Comparison of ENCODE assay signal across 14 cellular contexts in genomic region chr2:239278941-239279365, GRCh38.
DNase-seq lines count a peak whose midpoint lies in the region; ATAC-seq and TF ChIP-seq lines count a peak whose summit lies in the region.
"Had no signal": no experiment of that assay in that cellular context is flagged by ENCODE, and none has a peak within 500 bp of the region (broad histone marks: within the 10 kb centered on the region; RNA-seq: fewer than 3 reads in every experiment).

No MANE protein-coding gene starts in this region.

- DNase-seq in AG20443 (ENCODE audit: low spot score) (peak; percentile 53), GM23248 (peak; percentile 80), brain microvascular endothelial cell (peak; percentile 31), CD1c-positive myeloid dendritic cell (ENCODE audit: extremely low spot score) (no peak)
- DNase-seq: activated effector memory CD4-positive, alpha-beta T cell treated with anti-CD3 and anti-CD28 coated beads, Interleukin-2, amount 50 U/mL, for 16 hours; mesendoderm; NCI-H2081 treated with DMSO at 0.1 percent for 48 hours; stimulated activated CD4-positive, alpha-beta T cell treated with anti-CD3 and anti-CD28 coated beads, Interleukin-4, amount 100 ng/mL, for 4 hours had no signal

- no peaks in the 10 kb centered on the region for H3K27me3 ChIP-seq in GM23248 (replicated peaks; ENCODE audit: insufficient read depth)
- no peaks in the 10 kb centered on the region for H3K27me3 ChIP-seq in brain microvascular endothelial cell (replicated peaks)

- no peaks in the 10 kb centered on the region for H3K36me3 ChIP-seq in GM23248 (ENCODE audit: low read depth)
- no peaks in the 10 kb centered on the region for H3K36me3 ChIP-seq in brain microvascular endothelial cell (replicated peaks)

- no peaks in the 10 kb centered on the region for H3K9me3 ChIP-seq in GM23248 (ENCODE audit: low read depth)

- no peak overlapping the region for H3K4me3 ChIP-seq in GM23248
- H3K4me3 ChIP-seq in brain microvascular endothelial cell (ENCODE audit: low read depth, low read length): no peak overlapping the region
- H3K4me3 ChIP-seq: SK-N-MC had no signal

- no peak overlapping the region for H3K4me3 Mint-ChIP-seq in nephron

- peak overlapping the region in 2 of 3 experiments; percentile 21 to 36 for H3K27ac Mint-ChIP-seq in nephron

- H3K27me3 Mint-ChIP-seq in nephron (ENCODE audit: low read depth): peaks cover 4% of the 10 kb centered on the region

- H3K36me3 Mint-ChIP-seq in nephron (ENCODE audit: low read depth): no peaks in the 10 kb centered on the region

- H3F3A ChIP-seq in GM23248 (ENCODE audit: insufficient read depth): peaks cover 21% of the 10 kb centered on the region

- H2AFZ ChIP-seq in GM23248: no peak overlapping the region

- no peaks in the 10 kb centered on the region for H3K9me2 ChIP-seq in GM23248 (ENCODE audit: insufficient read depth)

- no peaks in the 10 kb centered on the region for H3K9me3 Mint-ChIP-seq in nephron

- peak overlapping the region; percentile 77 for H3K9ac ChIP-seq in GM23248

- peaks cover 12% of the 10 kb centered on the region; the same call in 1 of the 2 replicates for H3K79me2 ChIP-seq in GM23248 (ENCODE audit: insufficient read depth)

- ATAC-seq in HG02870 (IDR thresholded peaks at IDR 0.05; ENCODE audit: unreplicated experiment) (no peak), HG02588 (IDR thresholded peaks at IDR 0.05; ENCODE audit: unreplicated experiment) (no peak), HG03439 (IDR thresholded peaks at IDR 0.05; ENCODE audit: unreplicated experiment) (no peak)

- H3K27ac ChIP-seq in GM23248 (peak overlapping the region; percentile 92), brain microvascular endothelial cell (no peak overlapping the region)
- H3K27ac ChIP-seq: epithelial cell of prostate, SK-N-MC had no signal

- in situ Hi-C loops in GM23248 (cut with MboI): no loop called here
- in situ Hi-C loops in brain microvascular endothelial cell (cut with HindIII; ENCODE audit: low pct_ligation_motif_present, low sequenced_read_pairs): no loop called here

- no peaks in the 10 kb centered on the region for H4K20me1 ChIP-seq in GM23248 (ENCODE audit: insufficient read depth)

- 34 to 49% methylated on average over 4 of the region's 4 CpGs for WGBS in GM23248 (ENCODE audit: low coverage in 1 of 2, low lambda C conversion rate in 2 of 2, missing lambda C conversion rate in 2 of 2), 2 experiments

- no peak for TF ChIP-seq CTCF in brain microvascular endothelial cell (IDR thresholded peaks at IDR 0.05; ENCODE audit: low read depth, low read length, missing control alignments)
- TF ChIP-seq CTCF in nephron (IDR thresholded peaks at IDR 0.05; ENCODE audit: unreplicated experiment in 3 of 3): no peak

- H3K4me2 ChIP-seq in GM23248 (ENCODE audit: unreplicated experiment): no peak overlapping the region

- H3K4me1 Mint-ChIP-seq in nephron: peaks cover 25% of the 10 kb centered on the region

- H3K4me1 ChIP-seq in GM23248 (ENCODE audit: insufficient read depth): peaks cover 40% of the 10 kb centered on the region
